In genomic region chr16:10919003-10919351, GRCh38 we compare ENCODE assay signal across 2 cellular contexts.
TF ChIP-seq lines count a peak whose summit lies in the region.

No MANE protein-coding gene starts in this region.

TF ChIP-seq in K562, 482 proteins besides CTCF, POLR2A, EP300 and RAD21:
- no peak for TF ChIP-seq CREB3L1 (IDR thresholded peaks at IDR 0.05; ENCODE audit: borderline replicate concordance, low read depth)
- 0 out of 2 replicates have a peak, but pooled peaks have one; percentile 1 for TF ChIP-seq CXXC5 (CRISPR knock-in tag; IDR thresholded peaks at IDR 0.05)
TF ChIP-seq in K562: peak in this region for 1.

TF ChIP-seq in GM23338, 12 proteins besides CTCF, POLR2A, EP300 and RAD21:
- no peak for TF ChIP-seq EZH2 (IDR thresholded peaks at IDR 0.05; ENCODE audit: low read depth, unreplicated experiment)
- TF ChIP-seq CREB1 (CRISPR knock-in tag; IDR thresholded peaks at IDR 0.05; ENCODE audit: low read depth) = no peak
- TF ChIP-seq POLR2AphosphoS5 (IDR thresholded peaks at IDR 0.05; ENCODE audit: low read depth) = no peak
- TF ChIP-seq ETS1 (IDR thresholded peaks at IDR 0.05) = no peak
- no peak for TF ChIP-seq NANOG (IDR thresholded peaks at IDR 0.05; ENCODE audit: borderline replicate concordance)
- TF ChIP-seq, protein P1, sequence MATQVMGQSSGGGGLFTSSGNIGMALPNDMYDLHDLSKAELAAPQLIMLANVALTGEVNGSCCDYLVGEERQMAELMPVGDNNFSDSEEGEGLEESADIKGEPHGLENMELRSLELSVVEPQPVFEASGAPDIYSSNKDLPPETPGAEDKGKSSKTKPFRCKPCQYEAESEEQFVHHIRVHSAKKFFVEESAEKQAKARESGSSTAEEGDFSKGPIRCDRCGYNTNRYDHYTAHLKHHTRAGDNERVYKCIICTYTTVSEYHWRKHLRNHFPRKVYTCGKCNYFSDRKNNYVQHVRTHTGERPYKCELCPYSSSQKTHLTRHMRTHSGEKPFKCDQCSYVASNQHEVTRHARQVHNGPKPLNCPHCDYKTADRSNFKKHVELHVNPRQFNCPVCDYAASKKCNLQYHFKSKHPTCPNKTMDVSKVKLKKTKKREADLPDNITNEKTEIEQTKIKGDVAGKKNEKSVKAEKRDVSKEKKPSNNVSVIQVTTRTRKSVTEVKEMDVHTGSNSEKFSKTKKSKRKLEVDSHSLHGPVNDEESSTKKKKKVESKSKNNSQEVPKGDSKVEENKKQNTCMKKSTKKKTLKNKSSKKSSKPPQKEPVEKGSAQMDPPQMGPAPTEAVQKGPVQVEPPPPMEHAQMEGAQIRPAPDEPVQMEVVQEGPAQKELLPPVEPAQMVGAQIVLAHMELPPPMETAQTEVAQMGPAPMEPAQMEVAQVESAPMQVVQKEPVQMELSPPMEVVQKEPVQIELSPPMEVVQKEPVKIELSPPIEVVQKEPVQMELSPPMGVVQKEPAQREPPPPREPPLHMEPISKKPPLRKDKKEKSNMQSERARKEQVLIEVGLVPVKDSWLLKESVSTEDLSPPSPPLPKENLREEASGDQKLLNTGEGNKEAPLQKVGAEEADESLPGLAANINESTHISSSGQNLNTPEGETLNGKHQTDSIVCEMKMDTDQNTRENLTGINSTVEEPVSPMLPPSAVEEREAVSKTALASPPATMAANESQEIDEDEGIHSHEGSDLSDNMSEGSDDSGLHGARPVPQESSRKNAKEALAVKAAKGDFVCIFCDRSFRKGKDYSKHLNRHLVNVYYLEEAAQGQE (IDR thresholded peaks at IDR 0.05; ENCODE audit: unreplicated experiment) = no peak
- no peak for TF ChIP-seq EZH2phosphoT487 (IDR thresholded peaks at IDR 0.05; ENCODE audit: unreplicated experiment)
- TF ChIP-seq ZNF114 (CRISPR knock-in tag; IDR thresholded peaks at IDR 0.05) = no peak
- TF ChIP-seq JUNB (IDR thresholded peaks at IDR 0.05; ENCODE audit: unreplicated experiment) = no peak
- TF ChIP-seq STAT1 (IDR thresholded peaks at IDR 0.05; ENCODE audit: unreplicated experiment) = no peak
- TF ChIP-seq ZNF331 (CRISPR knock-in tag; IDR thresholded peaks at IDR 0.05; ENCODE audit: low read depth) = no peak
- TF ChIP-seq ZNF462 (CRISPR knock-in tag; IDR thresholded peaks at IDR 0.05) = no peak
TF ChIP-seq in GM23338: peak in this region for 0.
